Comparison of ENCODE assay signal across 1 cellular context in genomic region chr7:112630565-112630964, GRCh38.
TF ChIP-seq lines count a peak whose summit lies in the region.

No MANE protein-coding gene starts in this region.

TF ChIP-seq in IMR-90, 13 proteins besides CTCF, POLR2A, EP300 and RAD21:
- TF ChIP-seq SMC3 (IDR thresholded peaks at IDR 0.05; ENCODE audit: low read depth, low read length) (no peak), USF2 (IDR thresholded peaks at IDR 0.05; ENCODE audit: low read depth, low read length) (no peak), FOS (IDR thresholded peaks at IDR 0.05; ENCODE audit: low read depth, low read length) (no peak), ELK1 (IDR thresholded peaks at IDR 0.05; ENCODE audit: borderline replicate concordance, low read depth, low read length) (no peak), MXI1 (IDR thresholded peaks at IDR 0.05; ENCODE audit: borderline replicate concordance, low read depth, low read length) (no peak), MAFK (IDR thresholded peaks at IDR 0.05; ENCODE audit: low read depth, low read length) (no peak), NFE2L2 (IDR thresholded peaks at IDR 0.05; ENCODE audit: low read depth, low read length) (no peak), CEBPB (IDR thresholded peaks at IDR 0.05; ENCODE audit: low read depth, low read length) (no peak)
